Comparison of ENCODE assay signal across 7 cellular contexts in the genomic region with DNA sequence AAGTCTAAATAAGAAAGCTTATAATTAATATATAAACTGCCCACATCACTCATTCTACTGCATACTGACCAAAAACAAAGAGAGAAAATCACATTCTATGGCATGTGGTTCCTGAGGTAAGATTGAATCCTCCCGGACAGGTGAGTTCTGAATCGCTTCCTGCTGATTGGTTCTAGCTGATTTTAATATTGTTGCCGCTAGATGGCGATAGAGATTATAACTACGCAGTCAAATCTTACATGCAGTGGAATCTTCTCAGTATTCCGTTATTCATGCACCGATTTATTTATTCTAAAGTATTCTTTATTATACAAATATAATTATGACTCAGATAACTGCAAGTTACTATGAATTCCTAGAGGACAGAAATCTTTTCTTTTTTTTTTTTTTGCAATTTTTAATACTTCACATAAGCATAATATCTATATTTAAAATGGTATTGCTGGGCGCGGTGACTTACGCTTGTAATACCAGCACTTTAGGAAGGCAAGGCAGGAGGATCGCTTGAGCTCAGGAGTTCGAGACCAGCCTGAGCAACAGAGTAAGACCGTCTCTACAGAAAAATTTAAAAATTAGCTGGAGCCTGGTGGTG. TPM values are rescaled to one million over a fixed set of nuclear protein-coding genes. Genes with fewer than 3 reads are reported as not detected.
DNase-seq lines count a peak whose midpoint lies in the region; ATAC-seq and TF ChIP-seq lines count a peak whose summit lies in the region.

No MANE protein-coding gene starts in this region.

- no peak overlapping the region for H2AFZ ChIP-seq in DND-41 (ENCODE audit: low read depth, low read length)
- H2AFZ ChIP-seq in smooth muscle cell (ENCODE audit: low read depth): no peak overlapping the region

- H3K9me3 ChIP-seq in DND-41 (ENCODE audit: insufficient read depth, low read length, severe bottlenecking) (no peaks in the 10 kb centered on the region), right atrium auricular region (no peaks in the 10 kb centered on the region), smooth muscle cell (replicated peaks; ENCODE audit: low read depth) (no peaks in the 10 kb centered on the region)

- H3F3A ChIP-seq in smooth muscle cell (ENCODE audit: low read depth): no peaks in the 10 kb centered on the region

- WGBS in smooth muscle cell (ENCODE audit: low lambda C conversion rate): 38% methylated on average over 13 of the region's 13 CpGs

- H3K4me3 ChIP-seq in DND-41 (ENCODE audit: low read depth in 1 of 2, low read length in 2 of 2) (no peak overlapping the region), right atrium auricular region (no peak overlapping the region), smooth muscle cell (no peak overlapping the region)

- H3K9ac ChIP-seq in DND-41 (ENCODE audit: low read depth, low read length): no peak overlapping the region
- no peak overlapping the region for H3K9ac ChIP-seq in smooth muscle cell (ENCODE audit: low read depth)

- H3K4me2 ChIP-seq in DND-41 (ENCODE audit: insufficient read depth, low read length) (no peak overlapping the region), smooth muscle cell (peak overlapping the region; percentile 58)

- H3K4me1 ChIP-seq in DND-41 (ENCODE audit: insufficient read depth, low read length): no peaks in the 10 kb centered on the region
- H3K4me1 ChIP-seq in right atrium auricular region: peaks cover 0 to 4% of the 10 kb centered on the region in 2 donors
- no peaks in the 10 kb centered on the region for H3K4me1 ChIP-seq in smooth muscle cell (ENCODE audit: low read depth)

- ATAC-seq in DND-41 (ENCODE audit: insufficient read depth, low read depth) (peak; percentile 81), GM19395 (IDR thresholded peaks at IDR 0.05; ENCODE audit: unreplicated experiment) (peak; percentile 94), HG03442 (IDR thresholded peaks at IDR 0.05; ENCODE audit: unreplicated experiment) (peak; percentile 81)

- H3K27ac ChIP-seq in DND-41 (ENCODE audit: low read length) (no peak overlapping the region), right atrium auricular region (no peak overlapping the region), smooth muscle cell (ENCODE audit: low read depth) (no peak overlapping the region)

- DNase-seq in DND-41 (peak; percentile 33), NCI-H345 treated with DMSO at 0.1 percent for 48 hours (lab: John Stamatoyannopoulos, UW; ENCODE audit: unreplicated experiment) (peak; percentile 86), amniotic stem cell (lab: John Stamatoyannopoulos, UW) (peak; percentile 38), right atrium auricular region (ENCODE audit: low spot score) (no peak), smooth muscle cell (lab: John Stamatoyannopoulos, UW; ENCODE audit: unreplicated experiment) (no peak)

- TF ChIP-seq CTCF in DND-41 (IDR thresholded peaks at IDR 0.05; ENCODE audit: borderline replicate concordance, extremely low read depth, low read length, poor library complexity, severe bottlenecking): peak; percentile 84
- peak; percentile 64 to 80 for TF ChIP-seq CTCF in right atrium auricular region (IDR thresholded peaks at IDR 0.05)
- peak; percentile 85 for TF ChIP-seq CTCF in smooth muscle cell (IDR thresholded peaks at IDR 0.05; ENCODE audit: borderline replicate concordance, insufficient read depth, poor library complexity, severe bottlenecking)

- H3K27me3 ChIP-seq in DND-41 (ENCODE audit: insufficient read depth, low read length, poor library complexity) (no peaks in the 10 kb centered on the region), right atrium auricular region (no peaks in the 10 kb centered on the region), smooth muscle cell (ENCODE audit: low read depth) (peaks cover 32% of the 10 kb centered on the region)

- no peaks in the 10 kb centered on the region for H3K36me3 ChIP-seq in DND-41 (ENCODE audit: insufficient read depth, low read length)
- no peaks in the 10 kb centered on the region for H3K36me3 ChIP-seq in right atrium auricular region
- no peaks in the 10 kb centered on the region for H3K36me3 ChIP-seq in smooth muscle cell (ENCODE audit: low read depth)

- H4K20me1 ChIP-seq in DND-41 (ENCODE audit: insufficient read depth, low read length) (no peaks in the 10 kb centered on the region), smooth muscle cell (ENCODE audit: low read depth) (no peaks in the 10 kb centered on the region)

- H3K79me2 ChIP-seq in DND-41 (ENCODE audit: insufficient read depth, low read length) (no peaks in the 10 kb centered on the region), smooth muscle cell (ENCODE audit: low read depth) (no peaks in the 10 kb centered on the region)

RNA-seq across cellular contexts. Expression of gene TMX4, which starts 24.2 kb away (rescaled TPM):
- 100 to 1,000 TPM in 1 of 2 donors, 10 to 100 TPM in 1; 90.4 to 191 TPM for total RNA-seq in right atrium auricular region
- total RNA-seq in smooth muscle cell: 13.7 and 13.9 TPM in 2 replicates
- 14.1 and 21.5 TPM in 2 replicates for polyA plus RNA-seq in smooth muscle cell

Comparison
In these comparisons a context has a peak if more than half of its experiments do, and no peak if none do; other contexts are left out.
1. DNase-seq: peak in DND-41 (single experiment), NCI-H345 treated with DMSO at 0.1 percent for 48 hours (single experiment) and amniotic stem cell (single experiment); none in right atrium auricular region (single experiment) and smooth muscle cell (single experiment).
2. Peak in every context shown above with its lines, with median percentiles within 50 percentile points of each other: ATAC-seq and CTCF ChIP-seq.